In the genomic region with DNA sequence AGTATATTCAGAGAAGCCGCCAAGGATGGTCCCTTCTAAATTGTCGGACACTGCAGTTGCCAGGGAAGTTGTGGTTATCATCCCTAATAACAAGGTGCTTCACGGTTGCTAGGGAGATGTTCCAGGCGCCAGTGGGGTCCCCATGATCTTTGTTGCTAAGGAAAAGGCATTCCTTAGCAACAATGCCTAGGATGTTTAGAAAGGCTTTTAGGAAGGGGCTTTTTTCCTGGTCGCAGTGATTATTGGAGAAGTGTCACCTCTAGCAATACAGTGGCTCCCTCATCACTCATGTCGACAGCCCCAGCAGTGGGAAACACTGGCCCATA, we compare ENCODE assay signal across 6 cellular contexts. TPM values are rescaled to one million over a fixed set of nuclear protein-coding genes. Genes with fewer than 3 reads are reported as not detected.
"Had no signal": no experiment of that assay in that cellular context is flagged by ENCODE, and none has a peak within 500 bp of the region (broad histone marks: within the 10 kb centered on the region; RNA-seq: fewer than 3 reads in every experiment).

No MANE protein-coding gene starts in this region.

- DNase-seq: activated naive CD4-positive, alpha-beta T cell treated with anti-CD3 and anti-CD28 coated beads, Interleukin-2, amount 50 U/mL, for 16 hours; T-helper 17 cell; thyroid gland had no signal

- H3K9me3 ChIP-seq: adrenal gland, thyroid gland had no signal

- H3K4me1 ChIP-seq: adrenal gland, thyroid gland had no signal

- H3K36me3 ChIP-seq: thyroid gland had no signal

- H3K27ac ChIP-seq: adrenal gland, thyroid gland had no signal

- FAIRE-seq: small intestine had no signal

- H3K27me3 ChIP-seq: adrenal gland, thyroid gland had no signal

- H3K4me3 ChIP-seq: adrenal gland, thyroid gland had no signal

RNA-seq across cellular contexts. Expression of gene TMC4, which starts 6.3 kb away (rescaled TPM):
- total RNA-seq: fibroblast of villous mesenchyme had no signal
